In genomic region chr14:21528381-21529348, GRCh38 we compare ENCODE assay signal across 1 cellular context.
A peak's percentile ranks its signal among the peaks of the same experiment; 100 is the strongest.
TF ChIP-seq lines count a peak whose summit lies in the region.

No MANE protein-coding gene starts in this region.

TF ChIP-seq in HEK293, 187 proteins besides CTCF, POLR2A, EP300 and RAD21 (continued from another document):
- TF ChIP-seq HIC1 (tag by site-specific recombination; IDR thresholded peaks at IDR 0.05) (no peak), ZNF629 (tag by site-specific recombination; IDR thresholded peaks at IDR 0.05) (peak; percentile 53; the same call in 1 of the 2 replicates), OSR2 (tag by site-specific recombination; IDR thresholded peaks at IDR 0.05) (no peak), ZBTB17 (tag by site-specific recombination; IDR thresholded peaks at IDR 0.05) (no peak), ZSCAN4 (tag by site-specific recombination; IDR thresholded peaks at IDR 0.05) (peak; percentile 84), SCRT2 (tag by site-specific recombination; IDR thresholded peaks at IDR 0.05) (peak; percentile 95), INSM2 (tag by site-specific recombination; IDR thresholded peaks at IDR 0.05) (no peak), ZNF354C (tag by site-specific recombination; IDR thresholded peaks at IDR 0.05; ENCODE audit: borderline replicate concordance, low read depth) (no peak), KLF7 (tag by site-specific recombination; IDR thresholded peaks at IDR 0.05; ENCODE audit: borderline replicate concordance) (no peak), ZNF777 (tag by site-specific recombination; IDR thresholded peaks at IDR 0.05; ENCODE audit: borderline replicate concordance) (no peak), PRDM1 (tag by site-specific recombination; IDR thresholded peaks at IDR 0.05) (peak; percentile 50; the same call in 1 of the 2 replicates), REST (tag by site-specific recombination; IDR thresholded peaks at IDR 0.05) (no peak), ZFP41 (tag by site-specific recombination; IDR thresholded peaks at IDR 0.05; ENCODE audit: borderline replicate concordance) (no peak), YY1 (tag by site-specific recombination; IDR thresholded peaks at IDR 0.05) (no peak), ZNF776 (tag by site-specific recombination; IDR thresholded peaks at IDR 0.05; ENCODE audit: borderline replicate concordance) (no peak), TCF7L2 (IDR thresholded peaks at IDR 0.05; ENCODE audit: borderline replicate concordance, low read depth, low read length) (no peak), SP7 (tag by site-specific recombination; IDR thresholded peaks at IDR 0.05) (peak; percentile 21; the same call in 1 of the 2 replicates), SETDB1 (IDR thresholded peaks at IDR 0.05; ENCODE audit: insufficient read length, low read length) (no peak), MZF1 (tag by site-specific recombination; IDR thresholded peaks at IDR 0.05; ENCODE audit: borderline replicate concordance) (no peak), ZNF239 (tag by site-specific recombination; IDR thresholded peaks at IDR 0.05) (no peak)
